27 cellular contexts compared by ENCODE assay signal in genomic region chr11:119078675-119079420, GRCh38.
"Had no signal": no experiment of that assay in that cellular context is flagged by ENCODE, and none has a peak within 500 bp of the region (broad histone marks: within the 10 kb centered on the region; RNA-seq: fewer than 3 reads in every experiment).

No MANE protein-coding gene starts in this region.

- H3K9me3 Mint-ChIP-seq: mesothelial cell of epicardium; naive B cell; natural killer cell treated with Interleukin-12 subunit alpha and Interleukin-12 subunit beta and Interleukin-15 and Interleukin-18, amount 100 ng/mL, for 72 hours; neural crest cell; stimulated activated effector memory CD8-positive, alpha-beta T cell treated with anti-CD3 and anti-CD28 coated beads, Interleukin-12 subunit alpha, Interleukin-12 subunit beta, amount 100 ng/mL, for 72 hours; type B pancreatic cell had no signal

- H2AFZ ChIP-seq: parathyroid adenoma had no signal

- H3K4me1 Mint-ChIP-seq: mesothelial cell of epicardium; naive B cell; stimulated activated effector memory CD8-positive, alpha-beta T cell treated with anti-CD3 and anti-CD28 coated beads, Interleukin-12 subunit alpha, Interleukin-12 subunit beta, amount 100 ng/mL, for 72 hours had no signal

- H3K27ac ChIP-seq: left lung, parathyroid adenoma, prostate gland, right atrium auricular region, stomach, testis, tibial artery had no signal

- H3K9ac ChIP-seq: parathyroid adenoma had no signal

- H3K79me2 ChIP-seq: parathyroid adenoma had no signal

- H3K4me3 Mint-ChIP-seq: mesothelial cell of epicardium; natural killer cell treated with Interleukin-12 subunit alpha and Interleukin-12 subunit beta and Interleukin-15 and Interleukin-18, amount 100 ng/mL, for 72 hours; neural crest cell; stimulated activated effector memory CD8-positive, alpha-beta T cell treated with anti-CD3 and anti-CD28 coated beads, Interleukin-12 subunit alpha, Interleukin-12 subunit beta, amount 100 ng/mL, for 72 hours; type B pancreatic cell had no signal

- H3K4me2 ChIP-seq: smooth muscle cell had no signal

- H3K27me3 Mint-ChIP-seq: naive B cell; natural killer cell treated with Interleukin-12 subunit alpha and Interleukin-12 subunit beta and Interleukin-15 and Interleukin-18, amount 100 ng/mL, for 72 hours; type B pancreatic cell had no signal

- H3K9me3 ChIP-seq: left lung, mucosa of descending colon, prostate gland, right atrium auricular region, stomach, testis, tibial artery had no signal

- H3K27me3 ChIP-seq: dorsolateral prefrontal cortex, left lung, right atrium auricular region, stomach, testis, tibial artery had no signal

- ATAC-seq: left cardiac atrium; left lung; mucosa of descending colon; sciatic nerve; stimulated activated effector memory CD8-positive, alpha-beta T cell treated with anti-CD3 and anti-CD28 coated beads, Interleukin-12 subunit alpha, Interleukin-12 subunit beta, amount 100 ng/mL, for 72 hours had no signal

- H3K4me1 ChIP-seq: parathyroid adenoma, prostate gland, right atrium auricular region, tibial artery had no signal

- DNase-seq: dorsolateral prefrontal cortex; effector CD4-positive, alpha-beta T cell; hypothalamus; left cardiac atrium; left lung; mesenchymal stem cell; mucosa of descending colon; naive B cell; stimulated activated CD4-positive, alpha-beta T cell treated with anti-CD3 and anti-CD28 coated beads, Interleukin-2, amount 100 ng/mL, for 24 hours; stimulated activated CD4-positive, alpha-beta T cell treated with anti-CD3 and anti-CD28 coated beads, Interleukin-4, amount 100 ng/mL, for 24 hours; stimulated activated naive CD4-positive, alpha-beta T cell treated with Interleukin-2 at 50 U/mL for 16 hours; stomach; testis; tibial artery had no signal

- H3K4me3 ChIP-seq: dorsolateral prefrontal cortex, left lung, mucosa of descending colon, prostate gland, right atrium auricular region, smooth muscle cell, stomach, testis, tibial artery had no signal

- FAIRE-seq: colon, frontal cortex, keratinocyte had no signal

- H3K27ac Mint-ChIP-seq: mesothelial cell of epicardium; natural killer cell treated with Interleukin-12 subunit alpha and Interleukin-12 subunit beta and Interleukin-15 and Interleukin-18, amount 100 ng/mL, for 72 hours; stimulated activated effector memory CD8-positive, alpha-beta T cell treated with anti-CD3 and anti-CD28 coated beads, Interleukin-12 subunit alpha, Interleukin-12 subunit beta, amount 100 ng/mL, for 72 hours; type B pancreatic cell had no signal
